1 cellular context compared by ENCODE assay signal in genomic region chr1:36479505-36480051, GRCh38.
TF ChIP-seq lines count a peak whose summit lies in the region.

No MANE protein-coding gene starts in this region.

TF ChIP-seq in WTC11, 78 proteins besides CTCF, POLR2A, EP300 and RAD21 (continued from another document):
- TF ChIP-seq E2F4 (CRISPR knock-in tag; IDR thresholded peaks at IDR 0.05; ENCODE audit: borderline replicate concordance, low read depth): no peak
- TF ChIP-seq EMX1 (CRISPR knock-in tag; IDR thresholded peaks at IDR 0.05): no peak
- no peak for TF ChIP-seq CDX4 (CRISPR knock-in tag; IDR thresholded peaks at IDR 0.05; ENCODE audit: borderline replicate concordance)
- no peak for TF ChIP-seq ZSCAN18 (CRISPR knock-in tag; IDR thresholded peaks at IDR 0.05)
- TF ChIP-seq ZNF671 (CRISPR knock-in tag; IDR thresholded peaks at IDR 0.05): no peak
- TF ChIP-seq TCF7 (CRISPR knock-in tag; IDR thresholded peaks at IDR 0.05; ENCODE audit: low read depth): no peak
- TF ChIP-seq MAX (CRISPR knock-in tag; IDR thresholded peaks at IDR 0.05): no peak
- TF ChIP-seq GTF2I (CRISPR knock-in tag; conservative IDR thresholded peaks at IDR 0.05): no peak
- no peak for TF ChIP-seq JUN (CRISPR knock-in tag; IDR thresholded peaks at IDR 0.05)
- TF ChIP-seq ZNF219 (CRISPR knock-in tag; IDR thresholded peaks at IDR 0.05; ENCODE audit: borderline replicate concordance): no peak
- no peak for TF ChIP-seq ZNF396 (CRISPR knock-in tag; IDR thresholded peaks at IDR 0.05; ENCODE audit: borderline replicate concordance)
- no peak for TF ChIP-seq CBFB (CRISPR knock-in tag; IDR thresholded peaks at IDR 0.05; ENCODE audit: low read depth)
TF ChIP-seq in WTC11: peak in this region for 0.
